17 cellular contexts compared by ENCODE assay signal in the genomic region with DNA sequence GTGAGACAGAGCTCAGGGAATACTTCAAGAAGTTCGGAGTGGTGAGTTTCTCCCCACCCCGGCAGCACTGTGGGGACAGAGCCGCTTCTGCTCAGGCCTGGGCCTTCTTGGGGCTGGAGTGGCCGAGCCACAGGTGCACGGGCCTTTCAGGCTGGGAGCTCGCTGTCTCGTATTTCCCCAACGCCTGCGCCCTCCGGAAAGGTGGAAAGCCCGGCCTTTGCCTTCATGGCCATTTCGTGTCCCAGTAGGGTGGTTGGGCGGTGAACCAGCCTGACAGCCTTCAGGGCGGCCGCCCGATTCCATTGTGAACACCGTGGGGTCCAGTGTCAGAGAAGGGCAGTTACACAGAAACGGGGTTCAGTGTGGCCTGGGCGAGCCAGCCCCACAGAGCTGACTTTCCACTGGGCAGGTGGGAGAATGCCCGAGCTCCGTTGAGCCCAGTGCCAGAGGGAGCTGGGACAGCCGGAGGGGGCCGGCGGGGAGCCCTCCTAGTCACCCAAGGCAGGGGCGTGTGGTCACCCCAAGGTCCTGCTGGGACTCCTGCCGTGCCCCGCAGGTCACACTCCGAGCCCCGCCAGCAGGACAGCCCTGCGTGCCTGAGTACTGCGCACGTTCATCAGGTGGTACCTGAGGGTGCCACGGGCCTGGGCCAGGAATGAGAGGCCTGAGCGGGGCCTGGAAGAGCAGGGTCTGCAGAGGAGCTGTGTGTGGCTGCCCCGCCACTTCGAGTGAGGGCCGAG.
"Had no signal": no experiment of that assay in that cellular context is flagged by ENCODE, and none has a peak within 500 bp of the region (broad histone marks: within the 10 kb centered on the region; RNA-seq: fewer than 3 reads in every experiment).

No MANE protein-coding gene starts in this region.

- DNase-seq: activated CD8-positive, alpha-beta memory T cell treated with anti-CD3 and anti-CD28 coated beads for 24 hours; activated CD8-positive, alpha-beta memory T cell treated with anti-CD3 and anti-CD28 coated beads, Interleukin-2, amount 50 U/mL, for 48 hours; activated effector memory CD4-positive, alpha-beta T cell treated with anti-CD3 and anti-CD28 coated beads, Interleukin-2, amount 50 U/mL, for 16 hours; activated T-cell treated with anti-CD3 and anti-CD28 coated beads, Interleukin-2, amount 50 U/mL, for 72 hours; body of pancreas; head of caudate nucleus; spleen; stimulated activated CD4-positive, alpha-beta T cell treated with anti-CD3 and anti-CD28 coated beads, Interleukin-4, amount 100 ng/mL, for 4 hours; T-cell had no signal

- H3K4me3 ChIP-seq: body of pancreas, coronary artery, lung, prostate gland, spleen had no signal

- H3K27me3 Mint-ChIP-seq: central memory CD8-positive, alpha-beta T cell; stimulated activated memory B cell treated with anti-CD40 and anti-IgM and Interleukin-4, amounts not matched to agents 10 μg/mL and 1 μg/mL and 100 μg/mL, for 72 hours; T-cell had no signal

- ATAC-seq: activated T-cell treated with anti-CD3 and anti-CD28 coated beads, Interleukin-2, amount 50 U/mL, for 72 hours; body of pancreas; stimulated activated memory B cell treated with anti-CD40 and anti-IgM and Interleukin-4, amounts not matched to agents 10 μg/mL and 1 μg/mL and 100 μg/mL, for 72 hours had no signal

- H3K4me3 Mint-ChIP-seq: activated T-cell treated with anti-CD3 and anti-CD28 coated beads, Interleukin-2, amount 50 U/mL, for 72 hours; central memory CD8-positive, alpha-beta T cell; stimulated activated memory B cell treated with anti-CD40 and anti-IgM and Interleukin-4, amounts not matched to agents 10 μg/mL and 1 μg/mL and 100 μg/mL, for 72 hours; T-cell had no signal

- H3K27me3 ChIP-seq: body of pancreas, spleen had no signal

- H3K27ac Mint-ChIP-seq: activated naive CD4-positive, alpha-beta T cell treated with anti-CD3 and anti-CD28 coated beads, Interleukin-2, amount 50 U/mL, for 72 hours; activated T-cell treated with anti-CD3 and anti-CD28 coated beads, Interleukin-2, amount 50 U/mL, for 72 hours; stimulated activated memory B cell treated with anti-CD40 and anti-IgM and Interleukin-4, amounts not matched to agents 10 μg/mL and 1 μg/mL and 100 μg/mL, for 72 hours; T-cell had no signal

- FAIRE-seq: frontal cortex, kidney had no signal

- H3K27ac ChIP-seq: body of pancreas, coronary artery had no signal

- H3K9me3 ChIP-seq: body of pancreas, prostate gland, spleen had no signal

- H3K9me3 Mint-ChIP-seq: activated naive CD4-positive, alpha-beta T cell treated with anti-CD3 and anti-CD28 coated beads, Interleukin-2, amount 50 U/mL, for 72 hours; activated T-cell treated with anti-CD3 and anti-CD28 coated beads, Interleukin-2, amount 50 U/mL, for 72 hours; central memory CD8-positive, alpha-beta T cell; stimulated activated memory B cell treated with anti-CD40 and anti-IgM and Interleukin-4, amounts not matched to agents 10 μg/mL and 1 μg/mL and 100 μg/mL, for 72 hours; T-cell had no signal
